ENCODE assay signal across 26 cellular contexts in the genomic region with DNA sequence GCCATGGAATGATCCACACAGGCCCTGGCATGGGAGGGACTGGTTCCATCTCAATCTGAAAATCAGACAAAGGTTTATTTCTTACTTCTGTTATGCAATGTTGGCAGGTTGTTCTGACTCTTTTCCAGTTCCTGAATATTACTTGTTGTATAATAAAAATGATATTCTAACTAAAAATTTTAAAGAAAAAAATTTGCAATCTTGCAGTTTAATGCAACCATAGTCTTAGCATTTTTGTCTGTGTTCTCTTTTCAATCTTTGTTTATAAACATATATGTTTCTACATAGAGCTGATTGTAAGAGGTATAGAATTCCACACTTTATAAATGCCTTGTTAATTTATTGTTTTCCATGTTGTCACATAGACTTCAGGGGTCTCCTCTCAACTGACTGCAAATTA.
"Had no signal": no experiment of that assay in that cellular context is flagged by ENCODE, and none has a peak within 500 bp of the region (broad histone marks: within the 10 kb centered on the region; RNA-seq: fewer than 3 reads in every experiment).

No MANE protein-coding gene starts in this region.

- H3K4me3 Mint-ChIP-seq: activated naive CD4-positive, alpha-beta T cell treated with anti-CD3 and anti-CD28 coated beads, Interleukin-2, amount 50 U/mL, for 24 hours; central memory CD8-positive, alpha-beta T cell; endodermal cell; nephron had no signal

- ATAC-seq: gastroesophageal sphincter, pancreas, psoas muscle had no signal

- H3K36me3 Mint-ChIP-seq: activated naive CD4-positive, alpha-beta T cell treated with anti-CD3 and anti-CD28 coated beads, Interleukin-2, amount 50 U/mL, for 24 hours had no signal

- H3K27me3 ChIP-seq: adrenal gland, breast epithelium, neutrophil, pancreas, right atrium auricular region, suprapubic skin, tibial nerve had no signal

- H3K27ac ChIP-seq: adrenal gland, breast epithelium, dorsolateral prefrontal cortex, epithelial cell of prostate, gastroesophageal sphincter, neutrophil, pancreas, psoas muscle, right atrium auricular region, stomach, suprapubic skin, tibial nerve, WERI-Rb-1 had no signal

- DNase-seq: activated CD4-positive, alpha-beta T cell treated with anti-CD3 and anti-CD28 coated beads for 1 hour; activated gamma-delta T cell treated with Interleukin-2 at 50 U/mL for 16 hours; activated T-cell treated with anti-CD3 and anti-CD28 coated beads, Interleukin-2, amount 50 U/mL, for 1 hour; adrenal gland; dorsolateral prefrontal cortex; endodermal cell; head of caudate nucleus; pancreas; psoas muscle; stimulated activated CD4-positive, alpha-beta T cell treated with anti-CD3 and anti-CD28 coated beads, Interleukin-12 subunit alpha, Interleukin-12 subunit beta, amount 100 ng/mL, for 4 hours; stimulated activated CD4-positive, alpha-beta T cell treated with anti-CD3 and anti-CD28 coated beads, Interleukin-4, amount 100 ng/mL, for 4 hours; stomach; WERI-Rb-1 had no signal

- H3K4me3 ChIP-seq: adrenal gland, breast epithelium, dorsolateral prefrontal cortex, gastroesophageal sphincter, pancreas, psoas muscle, right atrium auricular region, stomach, suprapubic skin, tibial nerve had no signal

- H3K27ac Mint-ChIP-seq: activated naive CD4-positive, alpha-beta T cell treated with anti-CD3 and anti-CD28 coated beads, Interleukin-2, amount 50 U/mL, for 24 hours; endodermal cell; nephron had no signal

- FAIRE-seq: colon, islet of Langerhans, pancreas, TTC549 had no signal

- H3K9me3 Mint-ChIP-seq: activated naive CD4-positive, alpha-beta T cell treated with anti-CD3 and anti-CD28 coated beads, Interleukin-2, amount 50 U/mL, for 24 hours; central memory CD8-positive, alpha-beta T cell had no signal

- H3K9me3 ChIP-seq: adrenal gland, breast epithelium, gastroesophageal sphincter, neutrophil, pancreas, psoas muscle, right atrium auricular region, stomach, suprapubic skin, tibial nerve had no signal

- H3K4me1 Mint-ChIP-seq: central memory CD8-positive, alpha-beta T cell; endodermal cell; nephron had no signal

- H3K4me1 ChIP-seq: adrenal gland, breast epithelium, gastroesophageal sphincter, psoas muscle, right atrium auricular region, suprapubic skin, tibial nerve had no signal

- H3K36me3 ChIP-seq: adrenal gland, breast epithelium, gastroesophageal sphincter, neutrophil, pancreas, right atrium auricular region, stomach, suprapubic skin, tibial nerve, WERI-Rb-1 had no signal
